Comparison of ENCODE assay signal across 1 cellular context in the genomic region with DNA sequence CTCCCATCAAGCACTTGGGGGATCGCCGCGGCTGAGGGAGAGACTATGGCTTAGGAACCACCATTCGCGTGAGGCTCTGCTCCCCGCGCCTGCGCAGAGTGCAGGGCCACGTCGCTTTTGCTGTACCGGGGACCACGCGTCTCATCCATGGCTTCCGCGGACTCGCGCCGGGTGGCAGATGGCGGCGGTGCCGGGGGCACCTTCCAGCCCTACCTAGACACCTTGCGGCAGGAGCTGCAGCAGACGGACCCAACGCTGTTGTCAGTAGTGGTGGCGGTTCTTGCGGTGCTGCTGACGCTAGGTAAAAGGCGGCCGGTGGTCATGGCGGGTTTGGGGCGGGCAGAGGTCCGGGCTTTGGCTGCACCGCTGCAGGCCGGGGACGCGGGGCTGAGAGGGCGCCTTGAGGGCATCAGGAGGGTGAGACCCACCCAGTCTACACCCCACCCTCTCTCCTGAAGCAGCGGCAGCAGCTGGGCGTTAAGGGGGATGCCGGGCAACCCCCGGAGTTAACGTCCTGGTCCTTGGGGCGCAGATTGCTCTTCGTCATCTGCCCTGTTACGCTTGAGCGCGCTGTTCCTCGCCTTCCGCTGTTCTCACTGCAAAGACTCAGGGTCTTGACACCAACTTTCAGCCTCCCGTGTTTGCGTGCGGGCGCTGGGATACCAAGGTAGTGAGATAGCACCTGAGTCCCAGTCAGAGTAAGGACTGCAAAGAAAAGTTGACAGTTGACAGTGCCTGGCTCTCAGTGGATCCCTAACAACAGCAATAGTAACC.
TF ChIP-seq lines count a peak whose summit lies in the region.

A gene with protein sequence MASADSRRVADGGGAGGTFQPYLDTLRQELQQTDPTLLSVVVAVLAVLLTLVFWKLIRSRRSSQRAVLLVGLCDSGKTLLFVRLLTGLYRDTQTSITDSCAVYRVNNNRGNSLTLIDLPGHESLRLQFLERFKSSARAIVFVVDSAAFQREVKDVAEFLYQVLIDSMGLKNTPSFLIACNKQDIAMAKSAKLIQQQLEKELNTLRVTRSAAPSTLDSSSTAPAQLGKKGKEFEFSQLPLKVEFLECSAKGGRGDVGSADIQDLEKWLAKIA (plus strand): TSS at position 114 of the 774 bp plus-strand sequence. CDS start 34 bp downstream, at position 148.

TF ChIP-seq in HepG2, 621 proteins besides CTCF, POLR2A, EP300 and RAD21 (continued from another document and continues in another):
- no peak; the same call in 1 of the 2 replicates for TF ChIP-seq ZBTB20 (CRISPR knock-in tag; IDR thresholded peaks at IDR 0.05; ENCODE audit: borderline replicate concordance, low read depth)
- no peak for TF ChIP-seq BHLHE40 (IDR thresholded peaks at IDR 0.05; ENCODE audit: low read length)
- TF ChIP-seq ZNF17 (CRISPR knock-in tag; IDR thresholded peaks at IDR 0.05): no peak
- no peak for TF ChIP-seq TOE1 (CRISPR knock-in tag; IDR thresholded peaks at IDR 0.05)
- TF ChIP-seq, protein P1, sequence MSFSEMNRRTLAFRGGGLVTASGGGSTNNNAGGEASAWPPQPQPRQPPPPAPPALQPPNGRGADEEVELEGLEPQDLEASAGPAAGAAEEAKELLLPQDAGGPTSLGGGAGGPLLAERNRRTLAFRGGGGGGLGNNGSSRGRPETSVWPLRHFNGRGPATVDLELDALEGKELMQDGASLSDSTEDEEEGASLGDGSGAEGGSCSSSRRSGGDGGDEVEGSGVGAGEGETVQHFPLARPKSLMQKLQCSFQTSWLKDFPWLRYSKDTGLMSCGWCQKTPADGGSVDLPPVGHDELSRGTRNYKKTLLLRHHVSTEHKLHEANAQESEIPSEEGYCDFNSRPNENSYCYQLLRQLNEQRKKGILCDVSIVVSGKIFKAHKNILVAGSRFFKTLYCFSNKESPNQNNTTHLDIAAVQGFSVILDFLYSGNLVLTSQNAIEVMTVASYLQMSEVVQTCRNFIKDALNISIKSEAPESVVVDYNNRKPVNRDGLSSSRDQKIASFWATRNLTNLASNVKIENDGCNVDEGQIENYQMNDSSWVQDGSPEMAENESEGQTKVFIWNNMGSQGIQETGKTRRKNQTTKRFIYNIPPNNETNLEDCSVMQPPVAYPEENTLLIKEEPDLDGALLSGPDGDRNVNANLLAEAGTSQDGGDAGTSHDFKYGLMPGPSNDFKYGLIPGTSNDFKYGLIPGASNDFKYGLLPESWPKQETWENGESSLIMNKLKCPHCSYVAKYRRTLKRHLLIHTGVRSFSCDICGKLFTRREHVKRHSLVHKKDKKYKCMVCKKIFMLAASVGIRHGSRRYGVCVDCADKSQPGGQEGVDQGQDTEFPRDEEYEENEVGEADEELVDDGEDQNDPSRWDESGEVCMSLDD (CRISPR knock-in tag; IDR thresholded peaks at IDR 0.05; ENCODE audit: borderline replicate concordance): no peak; the same call in 1 of the 2 replicates
- no peak for TF ChIP-seq RORA (CRISPR knock-in tag; IDR thresholded peaks at IDR 0.05)
- peak; percentile 60; the same call in 1 of the 2 replicates for TF ChIP-seq SUZ12 (IDR thresholded peaks at IDR 0.05; ENCODE audit: low read depth, low read length)
- TF ChIP-seq NRL (CRISPR knock-in tag; IDR thresholded peaks at IDR 0.05; ENCODE audit: borderline replicate concordance): peak; percentile 85; the same call in 1 of the 2 replicates
- TF ChIP-seq KDM3A (CRISPR knock-in tag; IDR thresholded peaks at IDR 0.05; ENCODE audit: low read depth): 0 out of 2 replicates have a peak, but pooled peaks have one; percentile 37
- no peak for TF ChIP-seq NR2F6 (IDR thresholded peaks at IDR 0.05)
- no peak for TF ChIP-seq NR2F6 (CRISPR knock-in tag; IDR thresholded peaks at IDR 0.05)
- no peak for TF ChIP-seq PCBP2 (optimal IDR thresholded peaks at IDR 0.05; ENCODE audit: low read depth, low read length, poor library complexity, severe bottlenecking)
- peak; percentile 48 for TF ChIP-seq MED1 (CRISPR knock-in tag; IDR thresholded peaks at IDR 0.05)
- peak; percentile 34 for TF ChIP-seq RBM39 (IDR thresholded peaks at IDR 0.05; ENCODE audit: low read depth, low read length, poor library complexity, severe bottlenecking)
- TF ChIP-seq ZNF451 (CRISPR knock-in tag; IDR thresholded peaks at IDR 0.05): peak; percentile 69
- peak; percentile 64; the same call in 1 of the 2 replicates for TF ChIP-seq TMF1 (CRISPR knock-in tag; IDR thresholded peaks at IDR 0.05; ENCODE audit: low read depth)
- TF ChIP-seq NFKBIZ (CRISPR knock-in tag; IDR thresholded peaks at IDR 0.05): no peak
- TF ChIP-seq MEF2D (CRISPR knock-in tag; IDR thresholded peaks at IDR 0.05): no peak; the same call in 1 of the 2 replicates
- TF ChIP-seq HES4 (CRISPR knock-in tag; IDR thresholded peaks at IDR 0.05; ENCODE audit: borderline replicate concordance): peak; percentile 62; the same call in 1 of the 2 replicates
- no peak for TF ChIP-seq ZNF460 (CRISPR knock-in tag; IDR thresholded peaks at IDR 0.05; ENCODE audit: borderline replicate concordance)
- TF ChIP-seq, protein P2, sequence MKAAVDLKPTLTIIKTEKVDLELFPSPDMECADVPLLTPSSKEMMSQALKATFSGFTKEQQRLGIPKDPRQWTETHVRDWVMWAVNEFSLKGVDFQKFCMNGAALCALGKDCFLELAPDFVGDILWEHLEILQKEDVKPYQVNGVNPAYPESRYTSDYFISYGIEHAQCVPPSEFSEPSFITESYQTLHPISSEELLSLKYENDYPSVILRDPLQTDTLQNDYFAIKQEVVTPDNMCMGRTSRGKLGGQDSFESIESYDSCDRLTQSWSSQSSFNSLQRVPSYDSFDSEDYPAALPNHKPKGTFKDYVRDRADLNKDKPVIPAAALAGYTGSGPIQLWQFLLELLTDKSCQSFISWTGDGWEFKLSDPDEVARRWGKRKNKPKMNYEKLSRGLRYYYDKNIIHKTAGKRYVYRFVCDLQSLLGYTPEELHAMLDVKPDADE (CRISPR knock-in tag; IDR thresholded peaks at IDR 0.05): no peak
- TF ChIP-seq ZNF207 (IDR thresholded peaks at IDR 0.05; ENCODE audit: borderline replicate concordance): no peak
- peak; percentile 79; the same call in 1 of the 2 replicates for TF ChIP-seq ZNF557 (CRISPR knock-in tag; IDR thresholded peaks at IDR 0.05)
- peak; percentile 77; the same call in 1 of the 2 replicates for TF ChIP-seq ZNF598 (CRISPR knock-in tag; IDR thresholded peaks at IDR 0.05; ENCODE audit: borderline replicate concordance)
- peak; percentile 56; the same call in 1 of the 2 replicates for TF ChIP-seq ZNF205 (CRISPR knock-in tag; IDR thresholded peaks at IDR 0.05)
- TF ChIP-seq CBFB (CRISPR knock-in tag; IDR thresholded peaks at IDR 0.05): no peak
- TF ChIP-seq ZMYM4 (CRISPR knock-in tag; IDR thresholded peaks at IDR 0.05): peak; percentile 72
- TF ChIP-seq, protein P3, sequence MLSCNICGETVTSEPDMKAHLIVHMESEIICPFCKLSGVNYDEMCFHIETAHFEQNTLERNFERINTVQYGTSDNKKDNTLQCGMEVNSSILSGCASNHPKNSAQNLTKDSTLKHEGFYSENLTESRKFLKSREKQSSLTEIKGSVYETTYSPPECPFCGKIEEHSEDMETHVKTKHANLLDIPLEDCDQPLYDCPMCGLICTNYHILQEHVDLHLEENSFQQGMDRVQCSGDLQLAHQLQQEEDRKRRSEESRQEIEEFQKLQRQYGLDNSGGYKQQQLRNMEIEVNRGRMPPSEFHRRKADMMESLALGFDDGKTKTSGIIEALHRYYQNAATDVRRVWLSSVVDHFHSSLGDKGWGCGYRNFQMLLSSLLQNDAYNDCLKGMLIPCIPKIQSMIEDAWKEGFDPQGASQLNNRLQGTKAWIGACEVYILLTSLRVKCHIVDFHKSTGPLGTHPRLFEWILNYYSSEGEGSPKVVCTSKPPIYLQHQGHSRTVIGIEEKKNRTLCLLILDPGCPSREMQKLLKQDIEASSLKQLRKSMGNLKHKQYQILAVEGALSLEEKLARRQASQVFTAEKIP (CRISPR knock-in tag; IDR thresholded peaks at IDR 0.05; ENCODE audit: borderline replicate concordance): no peak
- TF ChIP-seq, protein P4, sequence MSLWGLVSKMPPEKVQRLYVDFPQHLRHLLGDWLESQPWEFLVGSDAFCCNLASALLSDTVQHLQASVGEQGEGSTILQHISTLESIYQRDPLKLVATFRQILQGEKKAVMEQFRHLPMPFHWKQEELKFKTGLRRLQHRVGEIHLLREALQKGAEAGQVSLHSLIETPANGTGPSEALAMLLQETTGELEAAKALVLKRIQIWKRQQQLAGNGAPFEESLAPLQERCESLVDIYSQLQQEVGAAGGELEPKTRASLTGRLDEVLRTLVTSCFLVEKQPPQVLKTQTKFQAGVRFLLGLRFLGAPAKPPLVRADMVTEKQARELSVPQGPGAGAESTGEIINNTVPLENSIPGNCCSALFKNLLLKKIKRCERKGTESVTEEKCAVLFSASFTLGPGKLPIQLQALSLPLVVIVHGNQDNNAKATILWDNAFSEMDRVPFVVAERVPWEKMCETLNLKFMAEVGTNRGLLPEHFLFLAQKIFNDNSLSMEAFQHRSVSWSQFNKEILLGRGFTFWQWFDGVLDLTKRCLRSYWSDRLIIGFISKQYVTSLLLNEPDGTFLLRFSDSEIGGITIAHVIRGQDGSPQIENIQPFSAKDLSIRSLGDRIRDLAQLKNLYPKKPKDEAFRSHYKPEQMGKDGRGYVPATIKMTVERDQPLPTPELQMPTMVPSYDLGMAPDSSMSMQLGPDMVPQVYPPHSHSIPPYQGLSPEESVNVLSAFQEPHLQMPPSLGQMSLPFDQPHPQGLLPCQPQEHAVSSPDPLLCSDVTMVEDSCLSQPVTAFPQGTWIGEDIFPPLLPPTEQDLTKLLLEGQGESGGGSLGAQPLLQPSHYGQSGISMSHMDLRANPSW (CRISPR knock-in tag; IDR thresholded peaks at IDR 0.05; ENCODE audit: borderline replicate concordance): no peak
- TF ChIP-seq ZMAT3 (CRISPR knock-in tag; conservative IDR thresholded peaks at IDR 0.05): 0 out of 2 replicates have a peak, but pooled peaks have one; percentile 47
- TF ChIP-seq, protein P5, sequence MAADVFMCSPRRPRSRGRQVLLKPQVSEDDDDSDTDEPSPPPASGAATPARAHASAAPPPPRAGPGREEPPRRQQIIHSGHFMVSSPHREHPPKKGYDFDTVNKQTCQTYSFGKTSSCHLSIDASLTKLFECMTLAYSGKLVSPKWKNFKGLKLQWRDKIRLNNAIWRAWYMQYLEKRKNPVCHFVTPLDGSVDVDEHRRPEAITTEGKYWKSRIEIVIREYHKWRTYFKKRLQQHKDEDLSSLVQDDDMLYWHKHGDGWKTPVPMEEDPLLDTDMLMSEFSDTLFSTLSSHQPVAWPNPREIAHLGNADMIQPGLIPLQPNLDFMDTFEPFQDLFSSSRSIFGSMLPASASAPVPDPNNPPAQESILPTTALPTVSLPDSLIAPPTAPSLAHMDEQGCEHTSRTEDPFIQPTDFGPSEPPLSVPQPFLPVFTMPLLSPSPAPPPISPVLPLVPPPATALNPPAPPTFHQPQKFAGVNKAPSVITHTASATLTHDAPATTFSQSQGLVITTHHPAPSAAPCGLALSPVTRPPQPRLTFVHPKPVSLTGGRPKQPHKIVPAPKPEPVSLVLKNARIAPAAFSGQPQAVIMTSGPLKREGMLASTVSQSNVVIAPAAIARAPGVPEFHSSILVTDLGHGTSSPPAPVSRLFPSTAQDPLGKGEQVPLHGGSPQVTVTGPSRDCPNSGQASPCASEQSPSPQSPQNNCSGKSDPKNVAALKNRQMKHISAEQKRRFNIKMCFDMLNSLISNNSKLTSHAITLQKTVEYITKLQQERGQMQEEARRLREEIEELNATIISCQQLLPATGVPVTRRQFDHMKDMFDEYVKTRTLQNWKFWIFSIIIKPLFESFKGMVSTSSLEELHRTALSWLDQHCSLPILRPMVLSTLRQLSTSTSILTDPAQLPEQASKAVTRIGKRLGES (CRISPR knock-in tag; IDR thresholded peaks at IDR 0.05; ENCODE audit: borderline replicate concordance): no peak
- peak; percentile 88; the same call in 1 of the 2 replicates for TF ChIP-seq ZNF724P (CRISPR knock-in tag; IDR thresholded peaks at IDR 0.05; ENCODE audit: borderline replicate concordance)
- TF ChIP-seq ZNF543 (CRISPR knock-in tag; IDR thresholded peaks at IDR 0.05): peak; percentile 70; the same call in 1 of the 2 replicates
- TF ChIP-seq, protein P6, sequence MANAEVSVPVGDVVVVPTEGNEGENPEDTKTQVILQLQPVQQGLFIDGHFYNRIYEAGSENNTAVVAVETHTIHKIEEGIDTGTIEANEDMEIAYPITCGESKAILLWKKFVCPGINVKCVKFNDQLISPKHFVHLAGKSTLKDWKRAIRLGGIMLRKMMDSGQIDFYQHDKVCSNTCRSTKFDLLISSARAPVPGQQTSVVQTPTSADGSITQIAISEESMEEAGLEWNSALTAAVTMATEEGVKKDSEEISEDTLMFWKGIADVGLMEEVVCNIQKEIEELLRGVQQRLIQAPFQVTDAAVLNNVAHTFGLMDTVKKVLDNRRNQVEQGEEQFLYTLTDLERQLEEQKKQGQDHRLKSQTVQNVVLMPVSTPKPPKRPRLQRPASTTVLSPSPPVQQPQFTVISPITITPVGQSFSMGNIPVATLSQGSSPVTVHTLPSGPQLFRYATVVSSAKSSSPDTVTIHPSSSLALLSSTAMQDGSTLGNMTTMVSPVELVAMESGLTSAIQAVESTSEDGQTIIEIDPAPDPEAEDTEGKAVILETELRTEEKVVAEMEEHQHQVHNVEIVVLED (CRISPR knock-in tag; IDR thresholded peaks at IDR 0.05; ENCODE audit: borderline replicate concordance): peak; percentile 83; the same call in 1 of the 2 replicates
- no peak for TF ChIP-seq ZNF24 (IDR thresholded peaks at IDR 0.05)
- TF ChIP-seq, protein P7, sequence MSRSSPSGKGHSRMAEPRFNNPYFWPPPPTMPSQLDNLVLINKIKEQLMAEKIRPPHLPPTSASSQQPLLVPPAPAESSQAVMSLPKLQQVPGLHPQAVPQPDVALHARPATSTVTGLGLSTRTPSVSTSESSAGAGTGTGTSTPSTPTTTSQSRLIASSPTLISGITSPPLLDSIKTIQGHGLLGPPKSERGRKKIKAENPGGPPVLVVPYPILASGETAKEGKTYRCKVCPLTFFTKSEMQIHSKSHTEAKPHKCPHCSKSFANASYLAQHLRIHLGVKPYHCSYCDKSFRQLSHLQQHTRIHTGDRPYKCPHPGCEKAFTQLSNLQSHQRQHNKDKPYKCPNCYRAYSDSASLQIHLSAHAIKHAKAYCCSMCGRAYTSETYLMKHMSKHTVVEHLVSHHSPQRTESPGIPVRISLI (CRISPR knock-in tag; IDR thresholded peaks at IDR 0.05; ENCODE audit: borderline replicate concordance): no peak
- peak; percentile 75; the same call in 1 of the 2 replicates for TF ChIP-seq TSC22D2 (CRISPR knock-in tag; IDR thresholded peaks at IDR 0.05; ENCODE audit: borderline replicate concordance)
- peak; percentile 78; the same call in 1 of the 2 replicates for TF ChIP-seq CBX5 (CRISPR knock-in tag; IDR thresholded peaks at IDR 0.05; ENCODE audit: borderline replicate concordance)
- peak; percentile 53; the same call in 1 of the 2 replicates for TF ChIP-seq ZNF367 (CRISPR knock-in tag; IDR thresholded peaks at IDR 0.05; ENCODE audit: borderline replicate concordance)
- peak; percentile 73 for TF ChIP-seq ASH2L (IDR thresholded peaks at IDR 0.05; ENCODE audit: insufficient read length, low read depth, low read length)
- TF ChIP-seq SOX13 (IDR thresholded peaks at IDR 0.05): no peak
- TF ChIP-seq SOX13 (CRISPR knock-in tag; conservative IDR thresholded peaks at IDR 0.05 in 1 of 2, IDR thresholded peaks at IDR 0.05 in 1 of 2): peak in 1 of 2 experiments; percentile 26; a peak in 1 of 4 replicates
- peak; percentile 36; the same call in 1 of the 2 replicates for TF ChIP-seq ZNF331 (CRISPR knock-in tag; IDR thresholded peaks at IDR 0.05)
- TF ChIP-seq MED8 (CRISPR knock-in tag; IDR thresholded peaks at IDR 0.05; ENCODE audit: insufficient replicate concordance): no peak
